In genomic region chr7:105877736-105878135, GRCh38 we compare ENCODE assay signal across 10 cellular contexts. TPM values are rescaled to one million over a fixed set of nuclear protein-coding genes. Genes with fewer than 3 reads are reported as not detected.
DNase-seq lines count a peak whose midpoint lies in the region; TF ChIP-seq lines count a peak whose summit lies in the region.
"Had no signal": no experiment of that assay in that cellular context is flagged by ENCODE, and none has a peak within 500 bp of the region (broad histone marks: within the 10 kb centered on the region; RNA-seq: fewer than 3 reads in every experiment).

No MANE protein-coding gene starts in this region.

- peak overlapping the region; percentile 80 for H3K4me3 Mint-ChIP-seq in T-helper 2 cell treated with Interferon-gamma antibody and Interleukin-4, amounts not matched to agents 5 μg/mL and 100 μg/mL, for 36 hours
- H3K4me3 Mint-ChIP-seq in glutamatergic neuron (ENCODE audit: unreplicated experiment): peak overlapping the region; percentile 95

- H3K36me3 Mint-ChIP-seq in T-helper 2 cell treated with Interferon-gamma antibody and Interleukin-4, amounts not matched to agents 5 μg/mL and 100 μg/mL, for 36 hours (ENCODE audit: low read depth): peaks cover 13% of the 10 kb centered on the region
- H3K36me3 Mint-ChIP-seq in glutamatergic neuron (ENCODE audit: unreplicated experiment): no peaks in the 10 kb centered on the region

- H3K27me3 Mint-ChIP-seq in T-helper 2 cell treated with Interferon-gamma antibody and Interleukin-4, amounts not matched to agents 5 μg/mL and 100 μg/mL, for 36 hours (ENCODE audit: low read depth): peaks cover 17% of the 10 kb centered on the region
- peaks cover 9% of the 10 kb centered on the region for H3K27me3 Mint-ChIP-seq in glutamatergic neuron (ENCODE audit: unreplicated experiment)

- no peak overlapping the region for H3K4me2 ChIP-seq in OCI-LY7 (ENCODE audit: low read length)

- no peaks in the 10 kb centered on the region for H3K9me3 Mint-ChIP-seq in T-helper 2 cell treated with Interferon-gamma antibody and Interleukin-4, amounts not matched to agents 5 μg/mL and 100 μg/mL, for 36 hours
- peaks cover 6% of the 10 kb centered on the region for H3K9me3 Mint-ChIP-seq in glutamatergic neuron (ENCODE audit: unreplicated experiment)

- H3K4me1 Mint-ChIP-seq in T-helper 2 cell treated with Interferon-gamma antibody and Interleukin-4, amounts not matched to agents 5 μg/mL and 100 μg/mL, for 36 hours (ENCODE audit: low read depth): peaks cover 37% of the 10 kb centered on the region
- H3K4me1 Mint-ChIP-seq in glutamatergic neuron (ENCODE audit: low read depth, unreplicated experiment): peaks cover 35% of the 10 kb centered on the region

- DNase-seq in H7: no peak
- no peak for DNase-seq in T-helper 2 cell treated with Interferon-gamma antibody and Interleukin-4, amounts not matched to agents 5 μg/mL and 100 μg/mL, for 36 hours (ENCODE audit: low spot score)
- no peak for DNase-seq in glutamatergic neuron
- DNase-seq in skeletal muscle cell (ENCODE audit: low read depth): no peak
- no peak for DNase-seq in epidermal melanocyte (ENCODE audit: insufficient read length, low spot score)
- DNase-seq in dedifferentiated amniotic fluid mesenchymal stem cell (ENCODE audit: extremely low spot score): no peak
- DNase-seq in OCI-LY7 (ENCODE audit: low spot score): no peak
- DNase-seq in kidney tubule cell (ENCODE audit: low spot score): no peak
- DNase-seq: NCI-H2029; stimulated activated CD4-positive, alpha-beta T cell treated with anti-CD3 and anti-CD28 coated beads, Interleukin-12 subunit alpha, Interleukin-12 subunit beta, amount 100 ng/mL, for 4 hours had no signal

- no peak overlapping the region for H3K27ac ChIP-seq in OCI-LY7 (ENCODE audit: low read depth, low read length, poor library complexity, severe bottlenecking)

- no peak overlapping the region for H3K27ac Mint-ChIP-seq in T-helper 2 cell treated with Interferon-gamma antibody and Interleukin-4, amounts not matched to agents 5 μg/mL and 100 μg/mL, for 36 hours
- H3K27ac Mint-ChIP-seq in glutamatergic neuron (ENCODE audit: unreplicated experiment): peak overlapping the region; percentile 91

- no peaks in the 10 kb centered on the region for H3K9me3 ChIP-seq in OCI-LY7 (ENCODE audit: low read length)

- POLR2A ChIA-PET in OCI-LY7 (lab: Charles Lee): interaction anchor here (0.5 kb wide), 1 partner anchor 1421 kb away, joined by 4 read pairs; no protein-coding TSS in a partner anchor

- CTCF ChIA-PET in OCI-LY7 (lab: Charles Lee; ENCODE audit: unreplicated experiment): interaction anchor here (0.6 kb wide), 1 partner anchor 1350 kb away, joined by 3 read pairs; no protein-coding TSS in a partner anchor

- H3K79me2 ChIP-seq in OCI-LY7 (ENCODE audit: insufficient read depth, low read depth, low read length): no peaks in the 10 kb centered on the region

- intact Hi-C loops in OCI-LY7 (cut with micrococcal nuclease; ENCODE audit: unreplicated experiment): loop anchor here (10.0 kb wide), 2 partner anchors 113 to 287 kb away; no protein-coding TSS in a partner anchor

- no peaks in the 10 kb centered on the region for H4K20me1 ChIP-seq in OCI-LY7 (ENCODE audit: insufficient read depth, low read length)

- H3K36me3 ChIP-seq in H7 (replicated peaks; ENCODE audit: control insufficient read depth, insufficient read depth, low read length) (no peaks in the 10 kb centered on the region; the same call in 1 of the 2 replicates), OCI-LY7 (ENCODE audit: insufficient read depth, low read length) (no peaks in the 10 kb centered on the region)

- TF ChIP-seq CTCF in glutamatergic neuron (IDR thresholded peaks at IDR 0.05; ENCODE audit: partially characterized antibody, unreplicated experiment): no peak
- no peak for TF ChIP-seq CTCF in OCI-LY7 (conservative IDR thresholded peaks at IDR 0.05; ENCODE audit: low read length)

- no peaks in the 10 kb centered on the region for H3K9me2 ChIP-seq in OCI-LY7 (ENCODE audit: insufficient read depth, low read length)

- H3K4me1 ChIP-seq in OCI-LY7 (ENCODE audit: insufficient read depth, low read length, poor library complexity, severe bottlenecking): no peaks in the 10 kb centered on the region

- H3K27me3 ChIP-seq in H7 (ENCODE audit: control insufficient read depth, insufficient read depth, low read length): peaks cover 4% of the 10 kb centered on the region; the same call in 1 of the 2 replicates

- no TSS peak for BruUV-seq in OCI-LY7 (replicated peaks; lab: Mats Ljungman, UMichigan)

- H3K4me3 ChIP-seq in H7 (ENCODE audit: insufficient read depth, low read depth, low read length) (peak overlapping the region; percentile 79), skeletal muscle cell (ENCODE audit: low read depth, low read length) (peak overlapping the region; percentile 71), OCI-LY7 (ENCODE audit: low read depth, low read length, poor library complexity, severe bottlenecking) (no peak overlapping the region)

- H2AFZ ChIP-seq in OCI-LY7 (ENCODE audit: low read length): no peak overlapping the region

RNA-seq across cellular contexts. Expression of gene ATXN7L1, which starts 1.3 kb away (rescaled TPM):
- 10.8 and 12.7 TPM in 2 replicates for total RNA-seq in H7 (2014; rRNA removed; shearing (Covaris generic))
- total RNA-seq in glutamatergic neuron (ENCODE audit: unreplicated experiment): 20.6 TPM
- not detected in 2 replicates for total RNA-seq in OCI-LY7 (2014; rRNA removed; shearing (Covaris generic))
- total RNA-seq in OCI-LY7 (2022): 0.59 and 0.68 TPM in 2 replicates
